In the genomic region with DNA sequence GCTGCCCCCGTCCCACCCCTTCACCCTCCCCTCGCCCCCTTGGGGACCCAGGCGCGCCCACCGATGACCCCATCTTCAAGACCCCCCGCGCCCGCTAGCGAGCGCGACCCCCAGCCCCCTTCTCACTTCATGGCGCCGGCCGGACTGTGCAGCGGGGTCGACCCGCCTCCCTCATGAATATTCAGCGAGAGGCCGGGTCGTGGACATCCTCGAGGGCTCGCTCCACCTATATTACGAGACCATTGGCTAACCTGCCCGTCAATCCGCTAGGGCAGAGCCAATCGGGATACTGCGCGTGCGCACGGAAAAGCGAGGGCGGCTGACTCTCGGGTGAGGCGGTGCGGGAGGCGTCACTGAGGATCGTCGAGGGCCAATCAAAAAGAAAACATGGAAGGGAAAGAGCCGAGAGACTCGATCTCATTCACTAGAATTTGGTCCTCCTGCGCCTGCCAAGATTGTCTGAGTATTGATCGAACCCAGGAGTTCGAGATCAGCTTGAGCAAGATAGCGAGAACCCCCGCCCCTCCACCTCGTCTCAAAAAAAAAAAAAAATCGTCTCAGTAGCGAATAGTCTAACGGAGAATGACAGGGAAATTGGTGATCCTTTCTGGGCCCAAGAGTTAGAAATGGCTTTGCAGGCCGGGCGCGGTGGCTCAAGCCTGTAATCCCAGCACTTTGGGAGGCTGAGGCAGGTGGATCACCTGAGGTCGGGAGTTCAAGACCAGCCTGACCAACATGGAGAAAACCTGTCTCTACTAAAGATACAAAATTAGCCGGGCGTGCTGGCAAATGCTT, we compare ENCODE assay signal across 7 cellular contexts.
DNase-seq lines count a peak whose midpoint lies in the region; ATAC-seq and TF ChIP-seq lines count a peak whose summit lies in the region.

A gene (minus strand): TSS at position 164 of the 795 bp plus-strand sequence. CDS start 33 bp downstream, at position 131.

- no peaks in the 10 kb centered on the region for H3K27me3 ChIP-seq in rectal smooth muscle tissue (ENCODE audit: control insufficient read depth, insufficient read depth, low read length)

- H3K36me3 ChIP-seq in rectal smooth muscle tissue (ENCODE audit: control insufficient read depth, insufficient read depth, low read length) = no peaks in the 10 kb centered on the region

- H3K27ac ChIP-seq in rectal smooth muscle tissue (ENCODE audit: low read depth, low read length) = peak within 1 kb of the TSS; percentile 45

- DNase-seq in NCI-H2029 (lab: John Stamatoyannopoulos, UW) (peak; percentile 97), T-helper 22 cell (ENCODE audit: low read depth) (peak; percentile 98), astrocyte of the cerebellum (ENCODE audit: low read depth) (peak; percentile 98), hepatic stellate cell (ENCODE audit: low spot score) (peak; percentile 100)

- peak; percentile 94 for ATAC-seq in GM18502 (IDR thresholded peaks at IDR 0.05; ENCODE audit: poor library complexity, unreplicated experiment)
- ATAC-seq in HG02970 (IDR thresholded peaks at IDR 0.05; ENCODE audit: low FRiP score, unreplicated experiment) = peak; percentile 87

- H3K4me1 ChIP-seq in rectal smooth muscle tissue (ENCODE audit: control insufficient read depth, insufficient read depth, low read length) = no peaks in the 10 kb centered on the region

- in situ Hi-C loops in astrocyte of the cerebellum (cut with HindIII; ENCODE audit: low sequenced_read_pairs) = no loop called here

- peak within 1 kb of the TSS; percentile 49 for H3K9ac ChIP-seq in rectal smooth muscle tissue (ENCODE audit: low read length)

- no peak for TF ChIP-seq CTCF in astrocyte of the cerebellum (IDR thresholded peaks at IDR 0.05; ENCODE audit: low read depth, low read length, missing control alignments)

- peak within 1 kb of the TSS; percentile 78 for H3K4me3 ChIP-seq in astrocyte of the cerebellum (ENCODE audit: low read depth, low read length)
- H3K4me3 ChIP-seq in rectal smooth muscle tissue (ENCODE audit: low read length) = peak within 1 kb of the TSS; percentile 90

Comparison
In these comparisons a context has a peak if more than half of its experiments do, and no peak if none do; other contexts are left out.
1. Peak in every context shown above with its lines: DNase-seq, ATAC-seq, H3K4me3 ChIP-seq and H3K27ac ChIP-seq.